Comparison of ENCODE assay signal across 1 cellular context in genomic region chr2:84904717-84905174, GRCh38.
TF ChIP-seq lines count a peak whose summit lies in the region.

No MANE protein-coding gene starts in this region.

TF ChIP-seq in WTC11, 78 proteins besides CTCF, POLR2A, EP300 and RAD21:
- TF ChIP-seq STAT6 (CRISPR knock-in tag; conservative IDR thresholded peaks at IDR 0.05; ENCODE audit: low read depth): no peak
- TF ChIP-seq ZNF416 (CRISPR knock-in tag; IDR thresholded peaks at IDR 0.05): no peak
- no peak for TF ChIP-seq NFYB (CRISPR knock-in tag; conservative IDR thresholded peaks at IDR 0.05; ENCODE audit: low read depth)
- TF ChIP-seq ERG (CRISPR knock-in tag; IDR thresholded peaks at IDR 0.05): no peak
- no peak for TF ChIP-seq PRDM15 (CRISPR knock-in tag; IDR thresholded peaks at IDR 0.05)
- TF ChIP-seq CBFB (CRISPR knock-in tag; IDR thresholded peaks at IDR 0.05; ENCODE audit: low read depth): no peak
- TF ChIP-seq SOX15 (CRISPR knock-in tag; IDR thresholded peaks at IDR 0.05): no peak
- TF ChIP-seq OVOL2 (CRISPR knock-in tag; IDR thresholded peaks at IDR 0.05; ENCODE audit: borderline replicate concordance): no peak
